Comparison of ENCODE assay signal across 8 cellular contexts in genomic region chr19:39497850-39498261, GRCh38. TPM values are rescaled to one million over a fixed set of nuclear protein-coding genes. Genes with fewer than 3 reads are reported as not detected.
DNase-seq lines count a peak whose midpoint lies in the region; ATAC-seq and TF ChIP-seq lines count a peak whose summit lies in the region.

No MANE protein-coding gene starts in this region.

- in situ Hi-C loops in GM13976 (cut with MboI; ENCODE audit: low sequenced_read_pairs, unreplicated experiment): no loop called here

- peak overlapping the region; percentile 55 for H3K4me3 Mint-ChIP-seq in activated CD8-positive, alpha-beta T cell treated with anti-CD3 and anti-CD28 coated beads for 36 hours
- peak overlapping the region; percentile 61 for H3K4me3 Mint-ChIP-seq in stimulated activated memory B cell treated with anti-CD40 and anti-IgM and Interleukin-4, amounts not matched to agents 10 μg/mL and 1 μg/mL and 100 μg/mL, for 72 hours

- peak; percentile 32 for ATAC-seq in activated CD8-positive, alpha-beta T cell treated with anti-CD3 and anti-CD28 coated beads for 36 hours
- ATAC-seq in stimulated activated memory B cell treated with anti-CD40 and anti-IgM and Interleukin-4, amounts not matched to agents 10 μg/mL and 1 μg/mL and 100 μg/mL, for 72 hours: peak; percentile 62
- no peak for ATAC-seq in GM19351 (IDR thresholded peaks at IDR 0.05; ENCODE audit: unreplicated experiment)

- H3K9me3 Mint-ChIP-seq in activated CD8-positive, alpha-beta T cell treated with anti-CD3 and anti-CD28 coated beads for 36 hours: no peaks in the 10 kb centered on the region
- H3K9me3 Mint-ChIP-seq in stimulated activated memory B cell treated with anti-CD40 and anti-IgM and Interleukin-4, amounts not matched to agents 10 μg/mL and 1 μg/mL and 100 μg/mL, for 72 hours: no peaks in the 10 kb centered on the region

- H3K27me3 Mint-ChIP-seq in activated CD8-positive, alpha-beta T cell treated with anti-CD3 and anti-CD28 coated beads for 36 hours: peaks cover 38% of the 10 kb centered on the region
- peaks cover 32% of the 10 kb centered on the region for H3K27me3 Mint-ChIP-seq in stimulated activated memory B cell treated with anti-CD40 and anti-IgM and Interleukin-4, amounts not matched to agents 10 μg/mL and 1 μg/mL and 100 μg/mL, for 72 hours

- peaks cover 14% of the 10 kb centered on the region for H3K4me1 Mint-ChIP-seq in activated CD8-positive, alpha-beta T cell treated with anti-CD3 and anti-CD28 coated beads for 36 hours (ENCODE audit: low read depth)
- H3K4me1 Mint-ChIP-seq in stimulated activated memory B cell treated with anti-CD40 and anti-IgM and Interleukin-4, amounts not matched to agents 10 μg/mL and 1 μg/mL and 100 μg/mL, for 72 hours: peaks cover 26% of the 10 kb centered on the region

- intact Hi-C loops in activated CD8-positive, alpha-beta T cell treated with anti-CD3 and anti-CD28 coated beads for 36 hours (cut with micrococcal nuclease): no loop called here

- CTCF ChIA-PET in activated CD8-positive, alpha-beta T cell treated with anti-CD3 and anti-CD28 coated beads for 36 hours (lab: Charles Lee): interaction anchor here (0.6 to 5.9 kb wide), 5 partner anchors 11 to 174 kb away, joined by 3 to 29 read pairs (median 6); partner anchors contain the start of gene EID2B

- POLR2A ChIA-PET in activated CD8-positive, alpha-beta T cell treated with anti-CD3 and anti-CD28 coated beads for 36 hours (lab: Charles Lee): interaction anchor here (0.7 to 1.0 kb wide), 2 partner anchors 52 to 118 kb away, joined by 3 read pairs; partner anchors contain the start of gene SUPT5H

- no peaks in the 10 kb centered on the region for H3K36me3 Mint-ChIP-seq in activated CD8-positive, alpha-beta T cell treated with anti-CD3 and anti-CD28 coated beads for 36 hours (ENCODE audit: low read depth)
- H3K36me3 Mint-ChIP-seq in stimulated activated memory B cell treated with anti-CD40 and anti-IgM and Interleukin-4, amounts not matched to agents 10 μg/mL and 1 μg/mL and 100 μg/mL, for 72 hours: no peaks in the 10 kb centered on the region

- DNase-seq in AG09319 (ENCODE audit: extremely low read depth, low read depth) (no peak), GM13976 (ENCODE audit: low spot score) (peak; percentile 79), NCI-H2171 treated with DMSO at 0.1 percent for 48 hours (lab: John Stamatoyannopoulos, UW) (peak; percentile 83), GOT3 (lab: John Stamatoyannopoulos, UW) (no peak)
- DNase-seq in activated CD8-positive, alpha-beta T cell treated with anti-CD3 and anti-CD28 coated beads for 36 hours: peak; percentile 41

- H3K4me3 ChIP-seq in iPS-11a (ENCODE audit: low read depth, low read length): peak overlapping the region; percentile 9

- TF ChIP-seq CTCF in AG09319 (IDR thresholded peaks at IDR 0.05; ENCODE audit: low read depth, low read length) (peak; percentile 45), GM13976 (IDR thresholded peaks at IDR 0.05; ENCODE audit: borderline replicate concordance, control extremely low read depth, extremely low read depth, insufficient read depth, missing control alignments) (peak; percentile 29)
- peak; percentile 36 for TF ChIP-seq CTCF in activated CD8-positive, alpha-beta T cell treated with anti-CD3 and anti-CD28 coated beads for 36 hours (IDR thresholded peaks at IDR 0.05)

- H3K27ac Mint-ChIP-seq in activated CD8-positive, alpha-beta T cell treated with anti-CD3 and anti-CD28 coated beads for 36 hours: no peak overlapping the region
- H3K27ac Mint-ChIP-seq in stimulated activated memory B cell treated with anti-CD40 and anti-IgM and Interleukin-4, amounts not matched to agents 10 μg/mL and 1 μg/mL and 100 μg/mL, for 72 hours: peak overlapping the region; percentile 40

RNA-seq across cellular contexts. Expression of gene DLL3, which starts 0.9 kb away (rescaled TPM):
- total RNA-seq in activated CD8-positive, alpha-beta T cell treated with anti-CD3 and anti-CD28 coated beads for 36 hours: 1 to 10 TPM; 1.3 to 1.6 TPM

RNA-seq across cellular contexts. Expression of gene SELENOV, which starts 17.1 kb away (rescaled TPM):
- not detected for total RNA-seq in activated CD8-positive, alpha-beta T cell treated with anti-CD3 and anti-CD28 coated beads for 36 hours

RNA-seq across cellular contexts. Expression of gene TIMM50, which starts 17.2 kb away (rescaled TPM):
- total RNA-seq in activated CD8-positive, alpha-beta T cell treated with anti-CD3 and anti-CD28 coated beads for 36 hours: 100 to 1,000 TPM; 108 to 114 TPM

RNA-seq across cellular contexts. Expression of gene EID2B, which starts 34.8 kb away (rescaled TPM):
- total RNA-seq in activated CD8-positive, alpha-beta T cell treated with anti-CD3 and anti-CD28 coated beads for 36 hours: 1 to 10 TPM; 3.0 TPM

RNA-seq across cellular contexts. Expression of gene EID2, which starts 42.1 kb away (rescaled TPM):
- total RNA-seq in activated CD8-positive, alpha-beta T cell treated with anti-CD3 and anti-CD28 coated beads for 36 hours: 10 to 100 TPM; 11.1 to 11.7 TPM

Comparison
In these comparisons a context has a peak if more than half of its experiments do, and no peak if none do; other contexts are left out.
1. DNase-seq: peak in GM13976 (single experiment), NCI-H2171 treated with DMSO at 0.1 percent for 48 hours (single experiment) and activated CD8-positive, alpha-beta T cell treated with anti-CD3 and anti-CD28 coated beads for 36 hours (single experiment); none in AG09319 (single experiment) and GOT3 (single experiment).
2. Peak in every context shown above with its lines, with median percentiles within 50 percentile points of each other: CTCF ChIP-seq.